8 cellular contexts compared by ENCODE assay signal in the genomic region with DNA sequence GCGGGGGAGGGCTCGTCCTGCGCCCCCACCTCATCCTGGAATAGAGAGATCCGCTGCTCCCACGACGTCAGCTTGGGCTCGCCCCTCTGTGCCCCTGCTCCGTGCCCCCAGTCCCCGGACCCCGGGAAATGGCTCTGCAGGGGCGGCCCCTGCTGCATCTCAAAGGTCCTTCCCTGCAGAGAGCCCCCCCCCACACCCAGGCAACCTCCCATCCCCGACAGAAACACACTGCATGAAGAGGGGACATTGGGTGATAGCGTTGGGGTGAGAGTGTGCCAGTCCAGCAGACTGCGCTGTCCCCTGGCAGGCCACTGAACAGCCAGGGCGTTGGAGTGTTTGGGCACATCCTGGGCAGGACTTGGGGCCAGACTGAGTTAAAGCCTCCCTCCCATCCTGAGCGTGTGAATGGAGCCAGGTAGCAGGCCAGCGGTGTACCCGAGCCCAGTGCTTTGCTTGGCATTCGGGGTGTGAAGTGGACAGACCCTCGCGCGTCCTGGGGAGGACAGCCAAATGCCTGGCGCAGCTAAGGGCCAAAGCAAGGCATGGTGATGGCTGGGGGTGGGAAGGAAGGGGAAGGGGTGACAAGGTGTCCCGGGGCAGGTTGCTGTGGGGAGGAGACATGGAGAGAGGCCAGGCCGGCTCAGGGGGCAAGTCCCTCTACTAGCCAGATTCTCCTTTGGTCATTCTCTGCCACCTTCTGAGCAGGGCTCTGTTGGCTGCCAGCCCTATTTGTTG. TPM values are rescaled to one million over a fixed set of nuclear protein-coding genes. Genes with fewer than 3 reads are reported as not detected.
DNase-seq lines count a peak whose midpoint lies in the region; ATAC-seq and TF ChIP-seq lines count a peak whose summit lies in the region.

No MANE protein-coding gene starts in this region.

- no peak overlapping the region for H3K4ac ChIP-seq in H9 (ENCODE audit: low read depth, low read length)

- H3K9me3 Mint-ChIP-seq in H9 = no peaks in the 10 kb centered on the region; a peak in 1 of 5 replicates
- no peaks in the 10 kb centered on the region for H3K9me3 Mint-ChIP-seq in activated CD4-positive, alpha-beta memory T cell treated with anti-CD3 and anti-CD28 coated beads for 36 hours

- H3K9me3 ChIP-seq in H9 (ENCODE audit: control insufficient read depth, low read depth, low read length) = no peaks in the 10 kb centered on the region
- no peaks in the 10 kb centered on the region for H3K9me3 ChIP-seq in gastrocnemius medialis

- no peak overlapping the region for H2BK120ac ChIP-seq in H9 (ENCODE audit: low read depth, low read length, poor library complexity, severe bottlenecking)

- H3K27ac Mint-ChIP-seq in H9 = no peak overlapping the region
- no peak overlapping the region for H3K27ac Mint-ChIP-seq in activated CD4-positive, alpha-beta memory T cell treated with anti-CD3 and anti-CD28 coated beads for 36 hours

- no peak overlapping the region for H2BK15ac ChIP-seq in H9 (ENCODE audit: low read depth, low read length)

- no peak overlapping the region for H3T11ph ChIP-seq in H9 (ENCODE audit: low read length)

- intact Hi-C loops in activated CD4-positive, alpha-beta memory T cell treated with anti-CD3 and anti-CD28 coated beads for 36 hours (cut with micrococcal nuclease) = no loop called here
- intact Hi-C loops in left ventricle myocardium superior (cut with micrococcal nuclease) (no loop called here), gastrocnemius medialis (cut with DNase I; ENCODE audit: low total_unique reads) (no loop called here)

- H3K27me3 Mint-ChIP-seq in H9 (ENCODE audit: low read depth) = peaks cover 48% of the 10 kb centered on the region
- no peaks in the 10 kb centered on the region for H3K27me3 Mint-ChIP-seq in activated CD4-positive, alpha-beta memory T cell treated with anti-CD3 and anti-CD28 coated beads for 36 hours

- H3K79me1 ChIP-seq in H9 (ENCODE audit: insufficient read depth, low read depth, low read length, poor library complexity, severe bottlenecking) = no peaks in the 10 kb centered on the region

- no peak overlapping the region for H3K56ac ChIP-seq in H9 (ENCODE audit: insufficient read length, low read depth, low read length)

- CTCF ChIA-PET in activated CD4-positive, alpha-beta memory T cell treated with anti-CD3 and anti-CD28 coated beads for 36 hours (lab: Charles Lee) = interaction anchor here (0.7 to 1.9 kb wide), 5 partner anchors 10 to 246 kb away, joined by 3 to 8 read pairs (median 4); partner anchors contain the start of gene GOLT1A

- no peak overlapping the region for H2AK5ac ChIP-seq in H9 (ENCODE audit: insufficient read length, low read length)

- no peak overlapping the region for H4K5ac ChIP-seq in H9 (ENCODE audit: insufficient read length, low read depth, low read length)

- TF ChIP-seq CTCF in H9 (conservative IDR thresholded peaks at IDR 0.05) (no peak), gastrocnemius medialis (IDR thresholded peaks at IDR 0.05 in 4 of 5, conservative IDR thresholded peaks at IDR 0.05 in 1 of 5) (no peak)

- no CpG with 5 or more reads among the region's 25 CpGs for WGBS in H9 (ENCODE audit: extremely low coverage, insufficient read length, low lambda C conversion rate)

- H2BK5ac ChIP-seq in H9 (ENCODE audit: insufficient read length, low read length) = no peak overlapping the region

- H3K14ac ChIP-seq in H9 (ENCODE audit: insufficient read depth, low read length) = peak overlapping the region; percentile 73; the same call in 1 of the 2 replicates

- H4K20me1 ChIP-seq in H9 (ENCODE audit: control insufficient read depth, insufficient read depth, insufficient read length) = no peaks in the 10 kb centered on the region

- H3K4me3 Mint-ChIP-seq in H9 = peak overlapping the region; percentile 68 to 83
- H3K4me3 Mint-ChIP-seq in activated CD4-positive, alpha-beta memory T cell treated with anti-CD3 and anti-CD28 coated beads for 36 hours = peak overlapping the region; percentile 57

- in situ Hi-C loops in gastrocnemius medialis (cut with MboI; ENCODE audit: low sequenced_read_pairs in 4 of 4) = loop anchor here in 1 of 4 donors (25.0 kb wide), 1 partner anchor 360 kb away; the partner anchor contains the start of gene MDM4

- no peak overlapping the region for H3K23ac ChIP-seq in H9 (ENCODE audit: insufficient read length, low read depth, low read length)

- H3K27me3 ChIP-seq in H9 (ENCODE audit: insufficient read depth, low read length) = no peaks in the 10 kb centered on the region; the same call in 1 of the 2 replicates
- H3K27me3 ChIP-seq in gastrocnemius medialis = peaks cover 7 to 28% (median 20%) of the 10 kb centered on the region in 3 donors

- H2BK20ac ChIP-seq in H9 (ENCODE audit: low read depth, low read length, poor library complexity, severe bottlenecking) = no peak overlapping the region

- peak overlapping the region; percentile 46 for H3K4me2 ChIP-seq in H9 (ENCODE audit: insufficient read depth, insufficient read length, low read length)

- H3K4me3 ChIP-seq in gastrocnemius medialis = peak overlapping the region; percentile 46 to 59 (median 50)

- no peak for TF ChIP-seq POLR2A in gastrocnemius medialis (IDR thresholded peaks at IDR 0.05)

- POLR2A ChIA-PET in activated CD4-positive, alpha-beta memory T cell treated with anti-CD3 and anti-CD28 coated beads for 36 hours (lab: Charles Lee) = no interaction called here

- H3K18ac ChIP-seq in H9 (ENCODE audit: insufficient read length, low read depth, low read length) = peak overlapping the region; percentile 33

- H2BK12ac ChIP-seq in H9 (ENCODE audit: insufficient read length, low read depth, low read length) = no peak overlapping the region

- H3K23me2 ChIP-seq in H9 (ENCODE audit: insufficient read length, low read depth, low read length, poor library complexity, severe bottlenecking) = peaks cover 6% of the 10 kb centered on the region

- H3K9ac ChIP-seq in H9 (ENCODE audit: extremely low read depth, insufficient read length, low read length) = no peak overlapping the region

- H3K27ac ChIP-seq in H9 (ENCODE audit: insufficient read length, low read depth, low read length) (no peak overlapping the region), gastrocnemius medialis (no peak overlapping the region)

- H2AFZ ChIP-seq in H9 (ENCODE audit: low read length) = no peak overlapping the region

- ATAC-seq in left ventricle myocardium superior (peak; percentile 2), gastrocnemius medialis (no peak), HG02938 (IDR thresholded peaks at IDR 0.05; ENCODE audit: unreplicated experiment) (no peak), HG03460 (IDR thresholded peaks at IDR 0.05; ENCODE audit: unreplicated experiment) (no peak)

- no peaks in the 10 kb centered on the region for H3K36me3 ChIP-seq in gastrocnemius medialis

- H3K4me1 ChIP-seq in H9 (ENCODE audit: insufficient read depth, low read length) (peaks cover 4% of the 10 kb centered on the region; the same call in 1 of the 2 replicates), gastrocnemius medialis (peaks cover 5 to 7% of the 10 kb centered on the region in 2 donors)

- H3K79me2 ChIP-seq in H9 (ENCODE audit: insufficient read depth, low read length) = no peaks in the 10 kb centered on the region

- peaks cover 36 to 41% of the 10 kb centered on the region in 2 experiments for H3K4me1 Mint-ChIP-seq in H9
- H3K4me1 Mint-ChIP-seq in activated CD4-positive, alpha-beta memory T cell treated with anti-CD3 and anti-CD28 coated beads for 36 hours (ENCODE audit: low read depth) = peaks cover 3% of the 10 kb centered on the region

- no peak for DNase-seq in H9
- DNase-seq in activated CD4-positive, alpha-beta memory T cell treated with anti-CD3 and anti-CD28 coated beads for 36 hours = no peak
- DNase-seq in left ventricle myocardium superior = no peak
- no peak for DNase-seq in gastrocnemius medialis
- no peak for DNase-seq in NCI-H1436 treated with DMSO at 0.1 percent for 48 hours (lab: John Stamatoyannopoulos, UW)
- no peak for DNase-seq in NCI-H2107 treated with DMSO at 0.1 percent for 48 hours (lab: John Stamatoyannopoulos, UW; ENCODE audit: unreplicated experiment)

- H3K36me3 Mint-ChIP-seq in H9 (ENCODE audit: insufficient read depth in 1 of 3, low read depth in 3 of 3) = no peaks in the 10 kb centered on the region; a peak in 1 of 7 replicates
- no peaks in the 10 kb centered on the region for H3K36me3 Mint-ChIP-seq in activated CD4-positive, alpha-beta memory T cell treated with anti-CD3 and anti-CD28 coated beads for 36 hours

- no peak overlapping the region for H4K91ac ChIP-seq in H9 (ENCODE audit: insufficient read length, low read depth, low read length)

- H4K8ac ChIP-seq in H9 (replicated peaks; ENCODE audit: insufficient read length, low read depth, low read length) = no peak overlapping the region

RNA-seq across cellular contexts. Expression of gene ETNK2, which starts 0.6 kb away (rescaled TPM):
- total RNA-seq in H9 (2021) (17.6 and 18.6 TPM in 2 replicates), left ventricle myocardium superior (3.3 TPM), gastrocnemius medialis (1 to 10 TPM in 3 of 4 donors, under 1 TPM in 1; 0.66 to 3.1 (median 2.3) TPM)
- 1 to 10 TPM; 1.6 to 1.9 TPM for total RNA-seq in activated CD4-positive, alpha-beta memory T cell treated with anti-CD3 and anti-CD28 coated beads for 36 hours

RNA-seq across cellular contexts. Expression of gene REN, which starts 13.7 kb away (rescaled TPM):
- total RNA-seq in H9 (2021) (not detected in 2 replicates), left ventricle myocardium superior (not detected), gastrocnemius medialis (under 1 TPM in 1 of 4 donors, not detected in 3; 0.22 TPM)
- not detected for total RNA-seq in activated CD4-positive, alpha-beta memory T cell treated with anti-CD3 and anti-CD28 coated beads for 36 hours

RNA-seq across cellular contexts. Expression of gene KISS1, which starts 43.8 kb away (rescaled TPM):
- 0.59 and 0.68 TPM in 2 replicates for total RNA-seq in H9 (2021)
- total RNA-seq in activated CD4-positive, alpha-beta memory T cell treated with anti-CD3 and anti-CD28 coated beads for 36 hours = not detected
- total RNA-seq in left ventricle myocardium superior = not detected
- not detected for total RNA-seq in gastrocnemius medialis
